Comparison of ENCODE assay signal across 15 cellular contexts in the genomic region with DNA sequence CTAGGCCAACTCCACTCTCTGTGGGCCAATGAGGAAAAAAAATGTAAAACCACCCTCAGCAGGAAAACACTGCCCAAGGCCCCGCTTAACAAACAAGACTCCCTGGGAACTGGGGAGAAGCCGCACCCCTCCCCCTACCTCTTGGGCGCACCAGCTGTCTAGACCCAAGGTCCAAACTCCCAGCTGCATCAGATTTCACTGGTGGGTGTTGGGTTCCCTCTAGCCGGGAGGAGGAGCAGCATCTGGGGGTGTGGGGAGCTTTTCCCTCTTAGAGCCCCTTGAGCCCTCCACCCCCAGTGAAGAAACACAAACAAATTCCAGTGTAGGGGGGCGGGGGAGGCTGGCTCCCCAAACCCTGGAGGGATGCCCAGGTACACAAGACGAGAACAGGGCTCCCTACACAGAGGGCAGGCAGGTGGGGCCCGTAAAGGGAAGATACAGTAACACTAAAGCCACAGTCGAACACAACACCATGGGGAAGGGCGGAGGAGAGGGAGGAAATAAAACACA.
DNase-seq lines count a peak whose midpoint lies in the region; ATAC-seq, FAIRE-seq and TF ChIP-seq lines count a peak whose summit lies in the region.
"Had no signal": no experiment of that assay in that cellular context is flagged by ENCODE, and none has a peak within 500 bp of the region (broad histone marks: within the 10 kb centered on the region; RNA-seq: fewer than 3 reads in every experiment).

No MANE protein-coding gene starts in this region.

- H3K27ac ChIP-seq in K562 (ENCODE audit: extremely low read depth, low read depth, low read length), result no peak overlapping the region

- in situ Hi-C loops in K562 (cut with MboI), result loop anchor here (25.0 kb wide), 1 partner anchor 448 kb away; no protein-coding TSS in a partner anchor

- H3K27ac Mint-ChIP-seq in Caco-2 (ENCODE audit: unreplicated experiment) (no peak overlapping the region), nephron (peak overlapping the region; percentile 37 to 85 (median 79))
- H3K27ac Mint-ChIP-seq in activated CD8-positive, alpha-beta T cell treated with anti-CD3 and anti-CD28 coated beads for 36 hours, result no peak overlapping the region
- H3K27ac Mint-ChIP-seq: B cell had no signal

- FAIRE-seq in K562 (lab: Jason Lieb, UNC), result no peak
- FAIRE-seq: colon had no signal

- TF ChIP-seq POLR2A in K562 (conservative IDR thresholded peaks at IDR 0.05), result no peak

- intact Hi-C loops in Caco-2 (cut with micrococcal nuclease; ENCODE audit: unreplicated experiment), result loop anchor here (10.0 kb wide), 1 partner anchor 131 kb away; no protein-coding TSS in a partner anchor
- intact Hi-C loops in K562 (cut with micrococcal nuclease), result loop anchor here (10.0 kb wide), 1 partner anchor 641 kb away; no protein-coding TSS in a partner anchor
- intact Hi-C loops in sciatic nerve (cut with DNase I), result no loop called here
- intact Hi-C loops in activated CD8-positive, alpha-beta T cell treated with anti-CD3 and anti-CD28 coated beads for 36 hours (cut with micrococcal nuclease), result no loop called here

- peaks cover 6% of the 10 kb centered on the region for H3K9me1 ChIP-seq in K562 (ENCODE audit: control insufficient read depth, insufficient read depth, low read length)

- H3K79me2 ChIP-seq in K562 (ENCODE audit: control insufficient read depth, insufficient read depth, low read length), result no peaks in the 10 kb centered on the region

- H3K9me3 ChIP-seq in Caco-2, result no peaks in the 10 kb centered on the region
- no peaks in the 10 kb centered on the region for H3K9me3 ChIP-seq in K562 (replicated peaks; ENCODE audit: control insufficient read depth, insufficient read depth, low read depth, low read length)

- peak; percentile 65 to 67 for DNase-seq in Caco-2
- DNase-seq in NCI-H2029 (lab: John Stamatoyannopoulos, UW), result peak; percentile 80
- no peak for DNase-seq in K562 (ENCODE audit: extremely low read depth in 1 of 4, low spot score in 3 of 4)
- no peak for DNase-seq in NCI-H446 (lab: John Stamatoyannopoulos, UW)
- no peak for DNase-seq in GM19238 (ENCODE audit: insufficient read length, low spot score)
- no peak for DNase-seq in sciatic nerve (ENCODE audit: low spot score)
- DNase-seq in activated CD8-positive, alpha-beta T cell treated with anti-CD3 and anti-CD28 coated beads for 36 hours, result no peak
- DNase-seq: activated T-cell treated with anti-CD3 and anti-CD28 coated beads, Interleukin-2, amount 50 U/mL, for 1 hour; GOT3; stimulated activated CD4-positive, alpha-beta T cell treated with anti-CD3 and anti-CD28 coated beads, Interleukin-4, amount 100 ng/mL, for 24 hours; stimulated activated naive CD4-positive, alpha-beta T cell had no signal

- H3K9me3 Mint-ChIP-seq in Caco-2 (ENCODE audit: unreplicated experiment) (no peaks in the 10 kb centered on the region), nephron (no peaks in the 10 kb centered on the region)
- no peaks in the 10 kb centered on the region for H3K9me3 Mint-ChIP-seq in activated CD8-positive, alpha-beta T cell treated with anti-CD3 and anti-CD28 coated beads for 36 hours

- H2AFZ ChIP-seq in K562 (ENCODE audit: low read depth, low read length), result no peak overlapping the region

- no peak for TF ChIP-seq RAD21 in K562 (CRISPR knock-in tag; conservative IDR thresholded peaks at IDR 0.05 in 1 of 2, IDR thresholded peaks at IDR 0.05 in 1 of 2)

- ATAC-seq in K562, result no peak
- no peak for ATAC-seq in sciatic nerve
- no peak for ATAC-seq in activated CD8-positive, alpha-beta T cell treated with anti-CD3 and anti-CD28 coated beads for 36 hours
- ATAC-seq: SK-N-SH treated with all-trans-retinoic acid at 6 μM for 48 hours had no signal

- H3K4me1 ChIP-seq in Caco-2, result peaks cover 6% of the 10 kb centered on the region; the same call in 1 of the 2 replicates
- peaks cover 4 to 12% of the 10 kb centered on the region in 2 experiments; a peak in 1 of 5 replicates for H3K4me1 ChIP-seq in K562 (replicated peaks in 1 of 2; ENCODE audit: control insufficient read depth in 2 of 2, insufficient read depth in 2 of 2, low read length in 2 of 2)

- H3K4me2 ChIP-seq in K562 (ENCODE audit: insufficient read depth, low read length), result no peak overlapping the region

- H3K4me3 Mint-ChIP-seq in Caco-2 (ENCODE audit: unreplicated experiment) (no peak overlapping the region), nephron (no peak overlapping the region)
- no peak overlapping the region for H3K4me3 Mint-ChIP-seq in activated CD8-positive, alpha-beta T cell treated with anti-CD3 and anti-CD28 coated beads for 36 hours
- H3K4me3 Mint-ChIP-seq: B cell had no signal

- peaks cover 4% of the 10 kb centered on the region for H3K36me3 Mint-ChIP-seq in Caco-2 (ENCODE audit: insufficient read depth, unreplicated experiment)
- H3K36me3 Mint-ChIP-seq in nephron (ENCODE audit: low read depth), result peaks cover 7% of the 10 kb centered on the region
- no peaks in the 10 kb centered on the region for H3K36me3 Mint-ChIP-seq in activated CD8-positive, alpha-beta T cell treated with anti-CD3 and anti-CD28 coated beads for 36 hours (ENCODE audit: low read depth)

- H3K36me3 ChIP-seq in Caco-2 (ENCODE audit: control insufficient read depth, insufficient read depth, low read length), result 0 out of 2 replicates have a peak, but pooled peaks cover 2% of the 10 kb centered on the region
- H3K36me3 ChIP-seq in K562 (ENCODE audit: control insufficient read depth, insufficient read depth, low read length), result no peaks in the 10 kb centered on the region

- no peak overlapping the region for H3K9ac ChIP-seq in K562 (ENCODE audit: insufficient read depth in 1 of 2, low read depth in 2 of 2, low read length in 2 of 2)

- no TSS peak for BruUV-seq in Caco-2 (replicated peaks; lab: Mats Ljungman, UMichigan)
- no TSS peak for BruUV-seq in K562 (replicated peaks; lab: Mats Ljungman, UMichigan)

- H3K4me1 Mint-ChIP-seq in Caco-2 (ENCODE audit: low read depth, unreplicated experiment) (peaks cover 7% of the 10 kb centered on the region), nephron (peaks cover 60% of the 10 kb centered on the region)
- H3K4me1 Mint-ChIP-seq in activated CD8-positive, alpha-beta T cell treated with anti-CD3 and anti-CD28 coated beads for 36 hours (ENCODE audit: low read depth), result no peaks in the 10 kb centered on the region
- H3K4me1 Mint-ChIP-seq: B cell had no signal

- H3K4me3 ChIP-seq in Caco-2 (ENCODE audit: low read depth, low read length), result no peak overlapping the region
- no peak overlapping the region for H3K4me3 ChIP-seq in K562

- TF ChIP-seq EP300 in K562 (IDR thresholded peaks at IDR 0.05; ENCODE audit: low read length), result no peak

- peaks cover 15% of the 10 kb centered on the region; the same call in 1 of the 2 replicates for H4K20me1 ChIP-seq in K562 (replicated peaks; ENCODE audit: control insufficient read depth, insufficient read depth, low read length)

- POLR2A ChIA-PET in Caco-2 (lab: Charles Lee) (no interaction called here), K562 (lab: Yijun Ruan, JAX) (interaction anchor here (0.6 kb wide), 1 partner anchor 66 kb away, joined by 3 read pairs; no protein-coding TSS in a partner anchor)
- POLR2A ChIA-PET in activated CD8-positive, alpha-beta T cell treated with anti-CD3 and anti-CD28 coated beads for 36 hours (lab: Charles Lee), result no interaction called here

- CTCF ChIA-PET in Caco-2 (lab: Charles Lee) (interaction anchor here (5.2 kb wide), 1 partner anchor 65 kb away, joined by 32 read pairs; a partner anchor contains a TSS), K562 (lab: Yijun Ruan, JAX; ENCODE audit: low intra/inter-chr PET ratio) (interaction anchor here (0.6 kb wide), 1 partner anchor 569 kb away, joined by 3 read pairs; no protein-coding TSS in a partner anchor)
- CTCF ChIA-PET in activated CD8-positive, alpha-beta T cell treated with anti-CD3 and anti-CD28 coated beads for 36 hours (lab: Charles Lee), result interaction anchor here (1.3 kb wide), 1 partner anchor 444 kb away, joined by 8 read pairs; no protein-coding TSS in a partner anchor

- TF ChIP-seq CTCF in Caco-2 (IDR thresholded peaks at IDR 0.05; ENCODE audit: insufficient read depth in 1 of 2, low read depth in 1 of 2, low read length in 1 of 2, severe bottlenecking in 1 of 2, unreplicated experiment in 1 of 2) (no peak), K562 (IDR thresholded peaks at IDR 0.05 in 2 of 3, conservative IDR thresholded peaks at IDR 0.05 in 1 of 3; ENCODE audit: insufficient read depth in 2 of 3, low read depth in 1 of 3, low read length in 3 of 3) (no peak), nephron (IDR thresholded peaks at IDR 0.05; ENCODE audit: unreplicated experiment in 3 of 3) (no peak)
- TF ChIP-seq CTCF in activated CD8-positive, alpha-beta T cell treated with anti-CD3 and anti-CD28 coated beads for 36 hours (IDR thresholded peaks at IDR 0.05), result no peak

- H3K27me3 ChIP-seq in Caco-2 (replicated peaks; ENCODE audit: control insufficient read depth, insufficient read depth, low read length) (no peaks in the 10 kb centered on the region), K562 (ENCODE audit: control insufficient read depth in 2 of 2, insufficient read depth in 2 of 2, low read length in 2 of 2) (peaks cover 3 to 36% of the 10 kb centered on the region in 2 experiments; a peak in 4 of 5 replicates)

- WGBS in K562 (ENCODE audit: insufficient coverage, low coverage, missing lambda C conversion rate), result 4% methylated on average over 9 of the region's 9 CpGs

- H3K27me3 Mint-ChIP-seq in Caco-2 (ENCODE audit: insufficient read depth, unreplicated experiment), result no peaks in the 10 kb centered on the region
- H3K27me3 Mint-ChIP-seq in nephron (ENCODE audit: low read depth), result no peaks in the 10 kb centered on the region
- H3K27me3 Mint-ChIP-seq in activated CD8-positive, alpha-beta T cell treated with anti-CD3 and anti-CD28 coated beads for 36 hours, result no peaks in the 10 kb centered on the region
- H3K27me3 Mint-ChIP-seq: B cell had no signal

TF ChIP-seq in K562, 482 proteins besides CTCF, POLR2A, EP300 and RAD21:
- no peak for TF ChIP-seq ZNF217 (CRISPR knock-in tag; IDR thresholded peaks at IDR 0.05)
- no peak for TF ChIP-seq COPS2 (conservative IDR thresholded peaks at IDR 0.05)
- no peak for TF ChIP-seq ZBED1 (IDR thresholded peaks at IDR 0.05)
- TF ChIP-seq RBM39 (optimal IDR thresholded peaks at IDR 0.05; ENCODE audit: low read depth, low read length), result no peak
- TF ChIP-seq ZNF41 (CRISPR knock-in tag; conservative IDR thresholded peaks at IDR 0.05), result peak; percentile 86

Comparison
In these comparisons a context has a peak if more than half of its experiments do, and no peak if none do; other contexts are left out.
1. DNase-seq: peak in Caco-2 (2 of 2) and NCI-H2029 (single experiment); none in K562 (0 of 4), NCI-H446 (0 of 2), GM19238 (single experiment), sciatic nerve (single experiment) and activated CD8-positive, alpha-beta T cell treated with anti-CD3 and anti-CD28 coated beads for 36 hours (single experiment).
2. H3K27ac Mint-ChIP-seq: peak in nephron (3 of 3); none in Caco-2 (single experiment) and activated CD8-positive, alpha-beta T cell treated with anti-CD3 and anti-CD28 coated beads for 36 hours (single experiment).
3. intact Hi-C loops: an anchor here in Caco-2 (10.0 kb wide) and K562 (10.0 kb wide); none called in sciatic nerve and activated CD8-positive, alpha-beta T cell treated with anti-CD3 and anti-CD28 coated beads for 36 hours.